In genomic region chr6:31972709-31973350, GRCh38 we compare ENCODE assay signal across 6 cellular contexts. TPM values are rescaled to one million over a fixed set of nuclear protein-coding genes. Genes with fewer than 3 reads are reported as not detected.
DNase-seq lines count a peak whose midpoint lies in the region.

No MANE protein-coding gene starts in this region.

- H3K4me3 ChIP-seq in duodenal mucosa (ENCODE audit: low read depth in 1 of 2, low read length in 2 of 2): peak overlapping the region; percentile 90 to 93
- H3K4me3 ChIP-seq in rectal smooth muscle tissue (ENCODE audit: low read length): peak overlapping the region; percentile 83

- H3K4me1 Mint-ChIP-seq in activated naive CD4-positive, alpha-beta T cell treated with anti-CD3 and anti-CD28 coated beads for 36 hours (ENCODE audit: low read depth): peaks cover 41% of the 10 kb centered on the region

- peak overlapping the region; percentile 99 for H3K27ac ChIP-seq in duodenal mucosa (ENCODE audit: low read depth, low read length)
- H3K27ac ChIP-seq in rectal smooth muscle tissue (ENCODE audit: low read depth, low read length): peak overlapping the region; percentile 94

- intact Hi-C loops in activated naive CD4-positive, alpha-beta T cell treated with anti-CD3 and anti-CD28 coated beads for 36 hours (cut with micrococcal nuclease): loop anchor here (1.0 kb wide), 1 partner anchor 14 kb away; the partner anchor contains the start of gene SKIC2

- peaks cover 11 to 27% of the 10 kb centered on the region in 2 donors for H3K36me3 ChIP-seq in duodenal mucosa (ENCODE audit: control insufficient read depth in 1 of 2, insufficient read depth in 2 of 2, low read length in 2 of 2)
- peaks cover 9% of the 10 kb centered on the region for H3K36me3 ChIP-seq in rectal smooth muscle tissue (ENCODE audit: control insufficient read depth, insufficient read depth, low read length)

- H3K9me3 ChIP-seq in duodenal mucosa (ENCODE audit: control insufficient read depth in 1 of 2, low read length in 2 of 2): no peaks in the 10 kb centered on the region

- H3K9me3 Mint-ChIP-seq in activated naive CD4-positive, alpha-beta T cell treated with anti-CD3 and anti-CD28 coated beads for 36 hours: no peaks in the 10 kb centered on the region

- H3K9ac ChIP-seq in duodenal mucosa (ENCODE audit: low read depth in 1 of 2, low read length in 2 of 2) (peak overlapping the region; percentile 94 to 96), rectal smooth muscle tissue (ENCODE audit: low read length) (peak overlapping the region; percentile 66)

- no peaks in the 10 kb centered on the region for H3K27me3 ChIP-seq in duodenal mucosa (ENCODE audit: control insufficient read depth in 1 of 2, insufficient read depth in 2 of 2, low read length in 2 of 2)
- H3K27me3 ChIP-seq in rectal smooth muscle tissue (ENCODE audit: control insufficient read depth, insufficient read depth, low read length): no peaks in the 10 kb centered on the region

- no peaks in the 10 kb centered on the region for H3K27me3 Mint-ChIP-seq in activated naive CD4-positive, alpha-beta T cell treated with anti-CD3 and anti-CD28 coated beads for 36 hours (ENCODE audit: low read depth)

- H3K27ac Mint-ChIP-seq in activated naive CD4-positive, alpha-beta T cell treated with anti-CD3 and anti-CD28 coated beads for 36 hours: peak overlapping the region; percentile 100

- H3K4me1 ChIP-seq in duodenal mucosa (ENCODE audit: control insufficient read depth in 1 of 2, insufficient read depth in 2 of 2, low read length in 2 of 2) (peaks cover 24 to 29% of the 10 kb centered on the region in 2 donors), rectal smooth muscle tissue (ENCODE audit: control insufficient read depth, insufficient read depth, low read length) (peaks cover 11% of the 10 kb centered on the region)

- peak; percentile 46 for DNase-seq in activated naive CD4-positive, alpha-beta T cell treated with anti-CD3 and anti-CD28 coated beads for 36 hours
- DNase-seq in activated naive CD4-positive, alpha-beta T cell treated with anti-CD3 and anti-CD28 coated beads, Interleukin-2, amount 50 U/mL, for 16 hours: no peak
- no peak for DNase-seq in amygdala (lab: John Stamatoyannopoulos, UW)
- no peak for DNase-seq in anterior cingulate cortex (lab: John Stamatoyannopoulos, UW)

- CTCF ChIA-PET in activated naive CD4-positive, alpha-beta T cell treated with anti-CD3 and anti-CD28 coated beads for 36 hours (lab: Charles Lee): interaction anchor here (1.4 kb wide), 2 partner anchors 16 to 21 kb away, joined by 3 to 9 read pairs; no protein-coding TSS in a partner anchor

- peak overlapping the region; percentile 98 for H3K4me3 Mint-ChIP-seq in activated naive CD4-positive, alpha-beta T cell treated with anti-CD3 and anti-CD28 coated beads for 36 hours

- H3K36me3 Mint-ChIP-seq in activated naive CD4-positive, alpha-beta T cell treated with anti-CD3 and anti-CD28 coated beads for 36 hours (ENCODE audit: low read depth): peaks cover 17% of the 10 kb centered on the region

RNA-seq across cellular contexts. Expression of gene DXO, which starts 0.9 kb away (rescaled TPM):
- 10 to 100 TPM; 12.5 to 13.0 TPM for total RNA-seq in activated naive CD4-positive, alpha-beta T cell treated with anti-CD3 and anti-CD28 coated beads for 36 hours

RNA-seq across cellular contexts. Expression of gene C4A, which starts 9.0 kb away (rescaled TPM):
- 1 to 10 TPM; 3.2 to 3.5 TPM for total RNA-seq in activated naive CD4-positive, alpha-beta T cell treated with anti-CD3 and anti-CD28 coated beads for 36 hours

RNA-seq across cellular contexts. Expression of gene SKIC2, which starts 13.9 kb away (rescaled TPM):
- total RNA-seq in activated naive CD4-positive, alpha-beta T cell treated with anti-CD3 and anti-CD28 coated beads for 36 hours: 100 to 1,000 TPM in 1 of 2 experiments, 10 to 100 TPM in 1; 93.6 to 101 TPM

RNA-seq across cellular contexts. Expression of gene NELFE, which starts 14.1 kb away (rescaled TPM):
- total RNA-seq in activated naive CD4-positive, alpha-beta T cell treated with anti-CD3 and anti-CD28 coated beads for 36 hours: 10 to 100 TPM; 83.2 to 87.4 TPM

RNA-seq across cellular contexts. Expression of gene CFB, which starts 26.9 kb away (rescaled TPM):
- total RNA-seq in activated naive CD4-positive, alpha-beta T cell treated with anti-CD3 and anti-CD28 coated beads for 36 hours: 1 to 10 TPM in 1 of 2 experiments, under 1 TPM in 1; 0.74 to 1.7 TPM
